Comparison of ENCODE assay signal across 19 cellular contexts in genomic region chr16:13062219-13062618, GRCh38.
DNase-seq lines count a peak whose midpoint lies in the region; ATAC-seq, FAIRE-seq and TF ChIP-seq lines count a peak whose summit lies in the region.
"Had no signal": no experiment of that assay in that cellular context is flagged by ENCODE, and none has a peak within 500 bp of the region (broad histone marks: within the 10 kb centered on the region; RNA-seq: fewer than 3 reads in every experiment).

No MANE protein-coding gene starts in this region.

- TF ChIP-seq RAD21 in A549 (conservative IDR thresholded peaks at IDR 0.05 in 1 of 2, IDR thresholded peaks at IDR 0.05 in 1 of 2) (no peak), H1 (IDR thresholded peaks at IDR 0.05 in 1 of 2, conservative IDR thresholded peaks at IDR 0.05 in 1 of 2; ENCODE audit: low read depth in 2 of 2, low read length in 2 of 2) (no peak)

- no peak for ATAC-seq in A549
- ATAC-seq: HCT116 had no signal

- POLR2A ChIA-PET in A549 (lab: Yijun Ruan, JAX), result no interaction called here
- POLR2A ChIA-PET in H1 (lab: Charles Lee; ENCODE audit: partially characterized antibody), result interaction anchor here (1.3 kb wide), 1 partner anchor 45 kb away, joined by 3 read pairs; no protein-coding TSS in a partner anchor

- no peak overlapping the region for H3T11ph ChIP-seq in H9 (ENCODE audit: low read length)

- H2BK120ac ChIP-seq in H9 (ENCODE audit: low read depth, low read length, poor library complexity, severe bottlenecking) (no peak overlapping the region), H1 (replicated peaks; ENCODE audit: low read depth, low read length) (no peak overlapping the region)

- H4K5ac ChIP-seq in H9 (ENCODE audit: insufficient read length, low read depth, low read length), result no peak overlapping the region
- no peak overlapping the region for H4K5ac ChIP-seq in H1 (ENCODE audit: insufficient read length, low read depth, low read length)

- H4K91ac ChIP-seq in H9 (ENCODE audit: insufficient read length, low read depth, low read length) (no peak overlapping the region), H1 (replicated peaks; ENCODE audit: insufficient read length, low read length) (no peak overlapping the region)

- no peak overlapping the region for H3K18ac ChIP-seq in H9 (ENCODE audit: insufficient read length, low read depth, low read length)
- no peak overlapping the region for H3K18ac ChIP-seq in H1 (ENCODE audit: extremely low read depth, low read length)

- H3K23me2 ChIP-seq in H9 (ENCODE audit: insufficient read length, low read depth, low read length, poor library complexity, severe bottlenecking), result no peaks in the 10 kb centered on the region
- H3K23me2 ChIP-seq in H1 (ENCODE audit: low read depth, low read length), result peaks cover 2% of the 10 kb centered on the region; the same call in 1 of the 2 replicates

- H3K4me3 Mint-ChIP-seq in H9, result no peak overlapping the region
- H3K4me3 Mint-ChIP-seq: CD4-positive, alpha-beta memory T cell had no signal

- H2AFZ ChIP-seq in H9 (ENCODE audit: low read length), result no peak overlapping the region
- H2AFZ ChIP-seq in H1 (ENCODE audit: low read length), result no peak overlapping the region

- H3K27ac ChIP-seq in A549 (no peak overlapping the region), H9 (ENCODE audit: insufficient read length, low read depth, low read length) (no peak overlapping the region), H1 (ENCODE audit: low read depth, low read length) (no peak overlapping the region)

- H3K27ac Mint-ChIP-seq in H9, result peak overlapping the region in 2 of 3 experiments; percentile 18 to 44; a peak in 1 of 7 replicates
- H3K27ac Mint-ChIP-seq: CD4-positive, alpha-beta memory T cell had no signal

- no peak overlapping the region for H2BK12ac ChIP-seq in H9 (ENCODE audit: insufficient read length, low read depth, low read length)
- H2BK12ac ChIP-seq in H1 (ENCODE audit: low read depth, low read length), result no peak overlapping the region

- H3K23ac ChIP-seq in H9 (ENCODE audit: insufficient read length, low read depth, low read length) (no peak overlapping the region), H1 (ENCODE audit: insufficient read length) (no peak overlapping the region)

- H3K4ac ChIP-seq in H9 (ENCODE audit: low read depth, low read length) (no peak overlapping the region), H1 (replicated peaks; ENCODE audit: insufficient read length, low read depth, low read length) (no peak overlapping the region)

- TF ChIP-seq POLR2A in A549 (IDR thresholded peaks at IDR 0.05; ENCODE audit: low read length) (no peak), H1 (IDR thresholded peaks at IDR 0.05; ENCODE audit: control extremely low read depth in 1 of 2, low read depth in 2 of 2, low read length in 2 of 2) (no peak)

- H3K9me3 Mint-ChIP-seq in H9, result peaks cover 5 to 9% of the 10 kb centered on the region in 2 experiments; a peak in 3 of 5 replicates

- no peak for TF ChIP-seq EP300 in A549 (IDR thresholded peaks at IDR 0.05)
- no peak for TF ChIP-seq EP300 in H1 (IDR thresholded peaks at IDR 0.05; ENCODE audit: borderline replicate concordance in 1 of 2, low read depth in 2 of 2, low read length in 2 of 2)

- H4K20me1 ChIP-seq in H9 (ENCODE audit: control insufficient read depth, insufficient read depth, insufficient read length) (no peaks in the 10 kb centered on the region), H1 (replicated peaks in 1 of 2; ENCODE audit: control insufficient read depth in 1 of 2, insufficient read depth in 2 of 2, low read length in 2 of 2) (no peaks in the 10 kb centered on the region)

- H3K56ac ChIP-seq in H9 (ENCODE audit: insufficient read length, low read depth, low read length), result no peak overlapping the region
- H3K56ac ChIP-seq in H1 (replicated peaks; ENCODE audit: insufficient read length, low read depth, low read length), result no peak overlapping the region

- H3K4me3 ChIP-seq in A549, result no peak overlapping the region
- H3K4me3 ChIP-seq in H1 (ENCODE audit: extremely low read depth in 1 of 4, insufficient read depth in 2 of 4, low read depth in 3 of 4, low read length in 4 of 4), result no peak overlapping the region

- H2BK5ac ChIP-seq in H9 (ENCODE audit: insufficient read length, low read length), result no peak overlapping the region
- 0 out of 2 replicates have a peak overlapping the region, but pooled peaks have one; percentile 7 for H2BK5ac ChIP-seq in H1 (ENCODE audit: low read depth, low read length)

- no peak overlapping the region for H3K14ac ChIP-seq in H9 (ENCODE audit: insufficient read depth, low read length)
- no peak overlapping the region for H3K14ac ChIP-seq in H1 (ENCODE audit: insufficient read length)

- H4K8ac ChIP-seq in H9 (replicated peaks; ENCODE audit: insufficient read length, low read depth, low read length) (no peak overlapping the region), H1 (ENCODE audit: extremely low read depth, insufficient read depth, low read length) (no peak overlapping the region)

- DNase-seq in A549 (ENCODE audit: low read depth in 1 of 2, low spot score in 1 of 2) (no peak), H9 (no peak), H1 (ENCODE audit: low read depth in 1 of 2, low spot score in 2 of 2) (no peak), NCI-H1694 treated with DMSO at 0.1 percent for 48 hours (lab: John Stamatoyannopoulos, UW) (no peak)
- no peak for DNase-seq in activated effector memory CD4-positive, alpha-beta T cell treated with Interleukin-2 at 50 U/mL for 16 hours
- DNase-seq in effector CD4-positive, alpha-beta T cell, result no peak
- DNase-seq: 8988T; C1 segment of cervical spinal cord; Calu3; CD4-positive, alpha-beta memory T cell; COR-L47; DMS53; DMS79 treated with DMSO at 0.1 percent for 48 hours; GF-D8; GOT3; H7 had no signal

- no peaks in the 10 kb centered on the region for H3K36me3 ChIP-seq in H1 (ENCODE audit: control insufficient read depth in 2 of 4, insufficient read depth in 4 of 4, low read length in 3 of 4)

- no peaks in the 10 kb centered on the region for H3K4me1 ChIP-seq in A549
- H3K4me1 ChIP-seq in H9 (ENCODE audit: insufficient read depth, low read length), result peaks cover 2% of the 10 kb centered on the region; the same call in 1 of the 2 replicates
- H3K4me1 ChIP-seq in H1 (replicated peaks in 1 of 4; ENCODE audit: control insufficient read depth in 3 of 4, insufficient read depth in 4 of 4, low read length in 3 of 4), result peaks cover 2 to 9% (median 8%) of the 10 kb centered on the region in 4 experiments; a peak in 6 of 7 replicates

- H3K9ac ChIP-seq in H9 (ENCODE audit: extremely low read depth, insufficient read length, low read length) (no peak overlapping the region), H1 (replicated peaks in 1 of 4; ENCODE audit: extremely low read depth in 1 of 4, low read depth in 3 of 4, low read length in 3 of 4) (no peak overlapping the region)

- peaks cover 0 to 8% (median 0%) of the 10 kb centered on the region in 3 experiments; a peak in 4 of 7 replicates for H3K36me3 Mint-ChIP-seq in H9 (ENCODE audit: insufficient read depth in 1 of 3, low read depth in 3 of 3)
- H3K36me3 Mint-ChIP-seq: CD4-positive, alpha-beta memory T cell had no signal

- H3K9me3 ChIP-seq in A549 (no peaks in the 10 kb centered on the region), H9 (ENCODE audit: control insufficient read depth, low read depth, low read length) (no peaks in the 10 kb centered on the region), H1 (ENCODE audit: insufficient read depth in 2 of 2, low read depth in 1 of 2, low read length in 1 of 2) (peaks cover 0 to 3% of the 10 kb centered on the region in 2 experiments; a peak in 2 of 4 replicates)

- no peak overlapping the region for H2BK20ac ChIP-seq in H9 (ENCODE audit: low read depth, low read length, poor library complexity, severe bottlenecking)
- H2BK20ac ChIP-seq in H1 (ENCODE audit: low read length), result no peak overlapping the region

- H3K27me3 ChIP-seq in H9 (ENCODE audit: insufficient read depth, low read length) (no peaks in the 10 kb centered on the region), H1 (replicated peaks in 1 of 4; ENCODE audit: control insufficient read depth in 3 of 4, extremely low read depth in 1 of 4, insufficient read depth in 3 of 4, low read length in 3 of 4) (no peaks in the 10 kb centered on the region)

- H3K79me2 ChIP-seq in H9 (ENCODE audit: insufficient read depth, low read length) (no peaks in the 10 kb centered on the region), H1 (ENCODE audit: control insufficient read depth in 1 of 2, insufficient read depth in 2 of 2, low read length in 2 of 2) (peaks cover 0 to 35% of the 10 kb centered on the region in 2 experiments; a peak in 3 of 4 replicates)

- TF ChIP-seq CTCF in A549 (IDR thresholded peaks at IDR 0.05), result no peak
- TF ChIP-seq CTCF in H9 (conservative IDR thresholded peaks at IDR 0.05), result no peak
- TF ChIP-seq CTCF in H1 (IDR thresholded peaks at IDR 0.05; ENCODE audit: control extremely low read depth in 1 of 3, insufficient read depth in 1 of 3, low read depth in 1 of 3, low read length in 3 of 3), result no peak

- 39% methylated on average over 2 of the region's 2 CpGs for WGBS in A549 (ENCODE audit: missing lambda C conversion rate)
- WGBS in H9 (ENCODE audit: extremely low coverage, insufficient read length, low lambda C conversion rate), result no CpG with 5 or more reads among the region's 2 CpGs
- WGBS in H1 (ENCODE audit: extremely low coverage in 1 of 2, insufficient coverage in 1 of 2, insufficient read length in 1 of 2, insufficient replicate concordance in 2 of 2, low coverage in 1 of 2, low lambda C conversion rate in 2 of 2, missing lambda C conversion rate in 1 of 2), 2 experiments, result 75% methylated on average over 2 of the region's 2 CpGs; no CpG with 5 or more reads in 1 of the 2 experiments

- FAIRE-seq in A549 (lab: Jason Lieb, UNC), result no peak
- FAIRE-seq in H1 (lab: Jason Lieb, UNC), result no peak
- FAIRE-seq: GM12891, GM18507 had no signal

- CTCF ChIA-PET in A549 (lab: Yijun Ruan, JAX) (no interaction called here), H1 (lab: Charles Lee; ENCODE audit: partially characterized antibody) (no interaction called here)

- no peak overlapping the region for H2BK15ac ChIP-seq in H9 (ENCODE audit: low read depth, low read length)
- peak overlapping the region; percentile 5; the same call in 1 of the 2 replicates for H2BK15ac ChIP-seq in H1 (ENCODE audit: low read length)

- H3K4me2 ChIP-seq in A549 (no peak overlapping the region), H9 (ENCODE audit: insufficient read depth, insufficient read length, low read length) (no peak overlapping the region), H1 (ENCODE audit: insufficient read depth in 1 of 2, low read depth in 2 of 2, low read length in 2 of 2) (peak overlapping the region in 1 of 2 experiments; percentile 53; a peak in 1 of 4 replicates)

- H2AK5ac ChIP-seq in H9 (ENCODE audit: insufficient read length, low read length) (no peak overlapping the region), H1 (ENCODE audit: low read depth, low read length) (no peak overlapping the region)

- H3K79me1 ChIP-seq in H9 (ENCODE audit: insufficient read depth, low read depth, low read length, poor library complexity, severe bottlenecking) (no peaks in the 10 kb centered on the region), H1 (ENCODE audit: low read depth, low read length) (peaks cover 3% of the 10 kb centered on the region)

- peaks cover 15 to 20% of the 10 kb centered on the region in 2 experiments for H3K4me1 Mint-ChIP-seq in H9
- H3K4me1 Mint-ChIP-seq: CD4-positive, alpha-beta memory T cell had no signal

- H3K27me3 Mint-ChIP-seq in H9 (ENCODE audit: low read depth), result no peaks in the 10 kb centered on the region
- H3K27me3 Mint-ChIP-seq: CD4-positive, alpha-beta memory T cell had no signal

TF ChIP-seq in H1, 55 proteins besides CTCF, POLR2A, EP300 and RAD21 (continues in another document):
- TF ChIP-seq TEAD4 (IDR thresholded peaks at IDR 0.05; ENCODE audit: low read depth, low read length), result no peak

Comparison
In these comparisons a context has a peak if more than half of its experiments do, and no peak if none do; other contexts are left out.
1. Of the 18 proteins assayed by ChIP-seq in both H1 and A549: peak only in H1: KDM1A; only in A549: none; in both: none; in neither: 16; mixed calls (peak in some experiments, not most) for 1.